ENCODE assay signal across 22 cellular contexts in genomic region chr16:54059319-54059718, GRCh38.
"Had no signal": no experiment of that assay in that cellular context is flagged by ENCODE, and none has a peak within 500 bp of the region (broad histone marks: within the 10 kb centered on the region; RNA-seq: fewer than 3 reads in every experiment).

No MANE protein-coding gene starts in this region.

- DNase-seq: activated CD4-positive, alpha-beta T cell treated with anti-CD3 and anti-CD28 coated beads for 36 hours; activated CD4-positive, alpha-beta T cell treated with anti-CD3 and anti-CD28 coated beads, Interleukin-2, amount 50 U/mL, for 4 hours; activated CD4-positive, CD25-positive, alpha-beta regulatory T cell; activated CD8-positive, alpha-beta memory T cell treated with anti-CD3 and anti-CD28 coated beads for 24 hours; activated gamma-delta T cell; activated naive CD4-positive, alpha-beta T cell treated with anti-CD3 and anti-CD28 coated beads, Interleukin-2, amount 50 U/mL, for 16 hours; activated T-cell treated with anti-CD3 and anti-CD28 coated beads, Interleukin-2, amount 50 U/mL, for 24 hours; amniotic stem cell; brain microvascular endothelial cell; dorsolateral prefrontal cortex; effector memory CD4-positive, alpha-beta T cell; gastrocnemius medialis; islet precursor cell; left ventricle myocardium superior; stimulated activated CD4-positive, alpha-beta T cell treated with anti-CD3 and anti-CD28 coated beads, Interleukin-12 subunit alpha, Interleukin-12 subunit beta, amount 100 ng/mL, for 4 hours; stimulated activated CD4-positive, alpha-beta T cell treated with anti-CD3 and anti-CD28 coated beads, Interleukin-4, amount 100 ng/mL, for 1 hour; stimulated activated naive CD8-positive, alpha-beta T cell treated with anti-CD3 and anti-CD28 coated beads, Interleukin-15, Interleukin-2, amounts not matched to agents 100 U/mL and 50 U/mL, for 24 hours; testis; transverse colon had no signal

- H3K4me3 Mint-ChIP-seq: activated CD4-positive, alpha-beta T cell treated with anti-CD3 and anti-CD28 coated beads for 36 hours; activated T-cell treated with anti-CD3 and anti-CD28 coated beads, Interleukin-2, amount 50 U/mL, for 24 hours; nephron had no signal

- H3K4me1 Mint-ChIP-seq: activated CD4-positive, alpha-beta T cell treated with anti-CD3 and anti-CD28 coated beads for 36 hours had no signal

- H3K27me3 Mint-ChIP-seq: activated CD4-positive, alpha-beta T cell treated with anti-CD3 and anti-CD28 coated beads for 36 hours; activated T-cell treated with anti-CD3 and anti-CD28 coated beads, Interleukin-2, amount 50 U/mL, for 24 hours; progenitor cell of endocrine pancreas had no signal

- H3K27ac Mint-ChIP-seq: activated CD4-positive, alpha-beta T cell treated with anti-CD3 and anti-CD28 coated beads for 36 hours; activated T-cell treated with anti-CD3 and anti-CD28 coated beads, Interleukin-2, amount 50 U/mL, for 24 hours; nephron; progenitor cell of endocrine pancreas had no signal

- H3K9me3 Mint-ChIP-seq: activated T-cell treated with anti-CD3 and anti-CD28 coated beads, Interleukin-2, amount 50 U/mL, for 24 hours; nephron had no signal

- ATAC-seq: activated CD4-positive, alpha-beta T cell treated with anti-CD3 and anti-CD28 coated beads for 36 hours; gastrocnemius medialis; left ventricle myocardium superior; sciatic nerve; stimulated activated naive CD8-positive, alpha-beta T cell treated with anti-CD3 and anti-CD28 coated beads, Interleukin-15, Interleukin-2, amounts not matched to agents 100 U/mL and 50 U/mL, for 24 hours had no signal
